Comparison of ENCODE assay signal across 1 cellular context in the genomic region with DNA sequence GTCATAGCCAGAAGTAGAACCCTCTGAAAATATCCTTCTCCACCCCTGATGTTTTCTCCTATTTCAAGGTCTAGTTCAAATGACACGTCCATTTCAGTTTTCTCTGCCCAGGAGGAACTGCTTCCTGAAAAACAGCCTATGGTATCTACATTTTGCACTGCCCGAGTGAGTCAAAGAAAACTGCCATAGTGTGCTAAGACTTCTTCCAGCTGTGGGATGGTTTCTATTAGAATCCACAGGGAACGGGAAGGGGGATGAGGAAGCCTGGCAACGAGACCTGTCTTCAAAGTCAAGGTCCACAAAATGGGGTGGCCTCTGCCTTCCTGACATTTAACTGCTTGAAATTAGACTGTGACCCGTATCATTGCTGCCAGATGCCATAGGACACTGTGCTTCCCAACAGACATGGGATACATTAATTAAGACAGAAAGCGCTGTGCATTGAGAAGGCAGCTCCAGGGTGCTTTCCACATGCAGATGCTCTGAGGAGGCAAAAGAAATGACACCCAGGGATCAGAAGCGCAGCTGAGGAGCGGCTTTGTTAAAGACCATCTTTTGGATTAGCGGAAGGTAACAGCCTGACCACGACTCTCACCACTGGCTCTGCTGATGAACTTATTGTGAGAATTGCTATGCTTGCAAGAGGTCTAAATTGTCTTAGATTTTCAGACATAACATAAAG.
TF ChIP-seq lines count a peak whose summit lies in the region.

No MANE protein-coding gene starts in this region.

TF ChIP-seq in H1, 55 proteins besides CTCF, POLR2A, EP300 and RAD21:
- TF ChIP-seq ZNF274 (IDR thresholded peaks at IDR 0.05; ENCODE audit: borderline replicate concordance, extremely low read depth, low read length), result no peak
- no peak for TF ChIP-seq GTF2F1 (IDR thresholded peaks at IDR 0.05; ENCODE audit: borderline replicate concordance, low read depth, low read length)
- TF ChIP-seq, protein P1, sequence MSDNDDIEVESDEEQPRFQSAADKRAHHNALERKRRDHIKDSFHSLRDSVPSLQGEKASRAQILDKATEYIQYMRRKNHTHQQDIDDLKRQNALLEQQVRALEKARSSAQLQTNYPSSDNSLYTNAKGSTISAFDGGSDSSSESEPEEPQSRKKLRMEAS (IDR thresholded peaks at IDR 0.05), result no peak
- TF ChIP-seq GABPA (IDR thresholded peaks at IDR 0.05; ENCODE audit: borderline replicate concordance, insufficient read depth, low read length), result no peak
- TF ChIP-seq, protein P2, sequence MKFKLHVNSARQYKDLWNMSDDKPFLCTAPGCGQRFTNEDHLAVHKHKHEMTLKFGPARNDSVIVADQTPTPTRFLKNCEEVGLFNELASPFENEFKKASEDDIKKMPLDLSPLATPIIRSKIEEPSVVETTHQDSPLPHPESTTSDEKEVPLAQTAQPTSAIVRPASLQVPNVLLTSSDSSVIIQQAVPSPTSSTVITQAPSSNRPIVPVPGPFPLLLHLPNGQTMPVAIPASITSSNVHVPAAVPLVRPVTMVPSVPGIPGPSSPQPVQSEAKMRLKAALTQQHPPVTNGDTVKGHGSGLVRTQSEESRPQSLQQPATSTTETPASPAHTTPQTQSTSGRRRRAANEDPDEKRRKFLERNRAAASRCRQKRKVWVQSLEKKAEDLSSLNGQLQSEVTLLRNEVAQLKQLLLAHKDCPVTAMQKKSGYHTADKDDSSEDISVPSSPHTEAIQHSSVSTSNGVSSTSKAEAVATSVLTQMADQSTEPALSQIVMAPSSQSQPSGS (IDR thresholded peaks at IDR 0.05; ENCODE audit: low read length), result no peak
